Comparison of ENCODE assay signal across 1 cellular context in the genomic region with DNA sequence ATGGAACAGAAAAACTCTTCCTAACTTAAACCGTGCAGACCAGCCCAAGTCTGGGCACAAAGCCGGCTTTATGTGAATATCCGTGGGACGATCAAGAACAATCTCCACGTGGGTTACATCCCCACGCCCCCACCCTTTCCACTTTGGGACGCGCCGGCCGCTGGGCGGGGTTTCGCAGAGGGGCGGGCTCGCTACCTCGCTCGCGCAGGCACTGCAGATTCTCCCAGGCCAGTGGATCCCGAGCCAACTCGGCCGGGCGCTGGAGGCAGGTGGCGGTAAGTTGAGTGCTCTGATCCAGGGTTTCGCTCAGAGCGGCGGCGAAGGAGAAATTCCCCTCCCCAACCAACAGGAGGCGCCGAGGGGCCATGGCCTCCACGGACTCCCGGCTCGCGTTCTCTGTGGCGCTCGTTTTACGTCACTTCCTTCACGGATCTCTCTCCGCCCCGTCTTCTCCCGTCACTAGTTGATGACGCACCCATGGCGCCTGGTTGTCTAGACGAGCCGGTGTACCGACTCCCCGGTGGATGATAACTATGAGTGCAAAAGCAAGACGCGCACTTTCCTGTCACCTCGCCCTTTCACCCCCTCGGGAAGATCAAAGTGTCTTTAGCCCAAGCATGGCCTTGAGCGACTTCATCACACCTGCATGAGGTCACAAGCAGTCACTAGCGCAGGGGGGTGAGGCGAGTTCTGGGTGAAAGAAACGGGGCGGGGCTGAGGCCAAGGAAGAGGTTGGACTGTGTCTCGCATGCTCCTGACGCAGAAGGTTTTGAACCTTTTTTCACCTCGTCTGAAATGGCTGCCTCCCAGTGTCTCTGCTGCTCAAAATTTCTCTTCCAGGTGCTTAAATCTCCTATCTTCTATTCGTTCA.
TF ChIP-seq lines count a peak whose summit lies in the region.

A gene with protein sequence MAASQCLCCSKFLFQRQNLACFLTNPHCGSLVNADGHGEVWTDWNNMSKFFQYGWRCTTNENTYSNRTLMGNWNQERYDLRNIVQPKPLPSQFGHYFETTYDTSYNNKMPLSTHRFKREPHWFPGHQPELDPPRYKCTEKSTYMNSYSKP (plus strand): TSS at position 776 of the 871 bp plus-strand sequence. CDS start 20 bp downstream, at position 796.
A gene with protein sequence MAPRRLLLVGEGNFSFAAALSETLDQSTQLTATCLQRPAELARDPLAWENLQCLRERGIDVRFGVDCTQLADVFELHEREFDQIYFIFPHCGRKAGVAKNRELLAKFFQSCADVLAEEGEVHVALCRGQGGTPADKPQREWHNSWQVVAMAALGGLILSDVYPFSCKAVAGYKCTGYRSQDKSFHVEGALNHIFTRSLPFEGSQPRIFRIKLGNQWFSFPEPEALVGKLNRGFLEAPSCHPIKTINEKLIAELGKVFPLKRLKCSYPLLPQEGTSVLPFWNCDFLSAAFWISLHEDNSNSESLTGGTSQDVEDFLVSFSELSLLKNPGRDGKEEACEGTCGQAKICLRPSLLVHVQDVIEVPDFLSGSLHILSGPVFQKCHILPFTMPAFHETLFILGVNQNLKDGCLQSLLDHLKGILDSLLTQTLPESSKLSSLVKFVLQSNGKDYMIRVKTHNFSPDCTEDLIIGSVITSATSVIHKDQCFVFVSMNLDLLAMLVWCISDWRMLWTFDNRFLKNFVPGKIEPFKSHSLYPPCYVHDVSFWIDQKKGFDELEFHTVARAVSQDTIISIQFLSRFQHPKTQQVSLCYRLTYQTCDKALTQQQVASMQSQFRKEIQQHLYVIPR (minus strand): TSS at position 400 of the 871 bp plus-strand sequence. CDS start 33 bp downstream, at position 367.

TF ChIP-seq in HepG2, 621 proteins besides CTCF, POLR2A, EP300 and RAD21 (continued from another document and continues in another):
- TF ChIP-seq, protein P1, sequence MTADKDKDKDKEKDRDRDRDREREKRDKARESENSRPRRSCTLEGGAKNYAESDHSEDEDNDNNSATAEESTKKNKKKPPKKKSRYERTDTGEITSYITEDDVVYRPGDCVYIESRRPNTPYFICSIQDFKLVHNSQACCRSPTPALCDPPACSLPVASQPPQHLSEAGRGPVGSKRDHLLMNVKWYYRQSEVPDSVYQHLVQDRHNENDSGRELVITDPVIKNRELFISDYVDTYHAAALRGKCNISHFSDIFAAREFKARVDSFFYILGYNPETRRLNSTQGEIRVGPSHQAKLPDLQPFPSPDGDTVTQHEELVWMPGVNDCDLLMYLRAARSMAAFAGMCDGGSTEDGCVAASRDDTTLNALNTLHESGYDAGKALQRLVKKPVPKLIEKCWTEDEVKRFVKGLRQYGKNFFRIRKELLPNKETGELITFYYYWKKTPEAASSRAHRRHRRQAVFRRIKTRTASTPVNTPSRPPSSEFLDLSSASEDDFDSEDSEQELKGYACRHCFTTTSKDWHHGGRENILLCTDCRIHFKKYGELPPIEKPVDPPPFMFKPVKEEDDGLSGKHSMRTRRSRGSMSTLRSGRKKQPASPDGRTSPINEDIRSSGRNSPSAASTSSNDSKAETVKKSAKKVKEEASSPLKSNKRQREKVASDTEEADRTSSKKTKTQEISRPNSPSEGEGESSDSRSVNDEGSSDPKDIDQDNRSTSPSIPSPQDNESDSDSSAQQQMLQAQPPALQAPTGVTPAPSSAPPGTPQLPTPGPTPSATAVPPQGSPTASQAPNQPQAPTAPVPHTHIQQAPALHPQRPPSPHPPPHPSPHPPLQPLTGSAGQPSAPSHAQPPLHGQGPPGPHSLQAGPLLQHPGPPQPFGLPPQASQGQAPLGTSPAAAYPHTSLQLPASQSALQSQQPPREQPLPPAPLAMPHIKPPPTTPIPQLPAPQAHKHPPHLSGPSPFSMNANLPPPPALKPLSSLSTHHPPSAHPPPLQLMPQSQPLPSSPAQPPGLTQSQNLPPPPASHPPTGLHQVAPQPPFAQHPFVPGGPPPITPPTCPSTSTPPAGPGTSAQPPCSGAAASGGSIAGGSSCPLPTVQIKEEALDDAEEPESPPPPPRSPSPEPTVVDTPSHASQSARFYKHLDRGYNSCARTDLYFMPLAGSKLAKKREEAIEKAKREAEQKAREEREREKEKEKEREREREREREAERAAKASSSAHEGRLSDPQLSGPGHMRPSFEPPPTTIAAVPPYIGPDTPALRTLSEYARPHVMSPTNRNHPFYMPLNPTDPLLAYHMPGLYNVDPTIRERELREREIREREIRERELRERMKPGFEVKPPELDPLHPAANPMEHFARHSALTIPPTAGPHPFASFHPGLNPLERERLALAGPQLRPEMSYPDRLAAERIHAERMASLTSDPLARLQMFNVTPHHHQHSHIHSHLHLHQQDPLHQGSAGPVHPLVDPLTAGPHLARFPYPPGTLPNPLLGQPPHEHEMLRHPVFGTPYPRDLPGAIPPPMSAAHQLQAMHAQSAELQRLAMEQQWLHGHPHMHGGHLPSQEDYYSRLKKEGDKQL (CRISPR knock-in tag; IDR thresholded peaks at IDR 0.05; ENCODE audit: low read depth), result no peak; the same call in none of the 2 replicates
- TF ChIP-seq ZNF468 (CRISPR knock-in tag; IDR thresholded peaks at IDR 0.05) (no peak), ZNF460 (CRISPR knock-in tag; IDR thresholded peaks at IDR 0.05; ENCODE audit: borderline replicate concordance) (peak; percentile 10; the same call in 1 of the 2 replicates), ARNT2 (CRISPR knock-in tag; IDR thresholded peaks at IDR 0.05; ENCODE audit: low read depth) (peak; percentile 83; the same call in 1 of the 2 replicates), ZNF678 (CRISPR knock-in tag; IDR thresholded peaks at IDR 0.05) (0 out of 2 replicates have a peak, but pooled peaks have one; percentile 32), PCBP1 (IDR thresholded peaks at IDR 0.05; ENCODE audit: borderline replicate concordance, low read depth, low read length) (0 out of 2 replicates have a peak, but pooled peaks have one; percentile 80), ZSCAN25 (CRISPR knock-in tag; IDR thresholded peaks at IDR 0.05) (0 out of 2 replicates have a peak, but pooled peaks have one; percentile 58), GPN1 (CRISPR knock-in tag; IDR thresholded peaks at IDR 0.05; ENCODE audit: borderline replicate concordance) (no peak), AKAP8 (CRISPR knock-in tag; IDR thresholded peaks at IDR 0.05) (no peak), PITX1 (CRISPR knock-in tag; IDR thresholded peaks at IDR 0.05) (peak; percentile 82; the same call in 1 of the 2 replicates), ZNF33A (CRISPR knock-in tag; IDR thresholded peaks at IDR 0.05; ENCODE audit: borderline replicate concordance) (peak; percentile 27; the same call in 1 of the 2 replicates), ZNF644 (CRISPR knock-in tag; IDR thresholded peaks at IDR 0.05; ENCODE audit: low read depth) (peak; percentile 35; the same call in 1 of the 2 replicates), SMARCC2 (IDR thresholded peaks at IDR 0.05) (no peak), STAT5B (CRISPR knock-in tag; IDR thresholded peaks at IDR 0.05) (no peak), REXO4 (CRISPR knock-in tag; IDR thresholded peaks at IDR 0.05; ENCODE audit: borderline replicate concordance) (no peak)
- TF ChIP-seq, protein P2, sequence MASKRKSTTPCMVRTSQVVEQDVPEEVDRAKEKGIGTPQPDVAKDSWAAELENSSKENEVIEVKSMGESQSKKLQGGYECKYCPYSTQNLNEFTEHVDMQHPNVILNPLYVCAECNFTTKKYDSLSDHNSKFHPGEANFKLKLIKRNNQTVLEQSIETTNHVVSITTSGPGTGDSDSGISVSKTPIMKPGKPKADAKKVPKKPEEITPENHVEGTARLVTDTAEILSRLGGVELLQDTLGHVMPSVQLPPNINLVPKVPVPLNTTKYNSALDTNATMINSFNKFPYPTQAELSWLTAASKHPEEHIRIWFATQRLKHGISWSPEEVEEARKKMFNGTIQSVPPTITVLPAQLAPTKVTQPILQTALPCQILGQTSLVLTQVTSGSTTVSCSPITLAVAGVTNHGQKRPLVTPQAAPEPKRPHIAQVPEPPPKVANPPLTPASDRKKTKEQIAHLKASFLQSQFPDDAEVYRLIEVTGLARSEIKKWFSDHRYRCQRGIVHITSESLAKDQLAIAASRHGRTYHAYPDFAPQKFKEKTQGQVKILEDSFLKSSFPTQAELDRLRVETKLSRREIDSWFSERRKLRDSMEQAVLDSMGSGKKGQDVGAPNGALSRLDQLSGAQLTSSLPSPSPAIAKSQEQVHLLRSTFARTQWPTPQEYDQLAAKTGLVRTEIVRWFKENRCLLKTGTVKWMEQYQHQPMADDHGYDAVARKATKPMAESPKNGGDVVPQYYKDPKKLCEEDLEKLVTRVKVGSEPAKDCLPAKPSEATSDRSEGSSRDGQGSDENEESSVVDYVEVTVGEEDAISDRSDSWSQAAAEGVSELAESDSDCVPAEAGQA (IDR thresholded peaks at IDR 0.05; ENCODE audit: low read depth), result peak; percentile 97
- TF ChIP-seq, protein P2 (CRISPR knock-in tag; IDR thresholded peaks at IDR 0.05; ENCODE audit: borderline replicate concordance), result no peak
- TF ChIP-seq, protein P3, sequence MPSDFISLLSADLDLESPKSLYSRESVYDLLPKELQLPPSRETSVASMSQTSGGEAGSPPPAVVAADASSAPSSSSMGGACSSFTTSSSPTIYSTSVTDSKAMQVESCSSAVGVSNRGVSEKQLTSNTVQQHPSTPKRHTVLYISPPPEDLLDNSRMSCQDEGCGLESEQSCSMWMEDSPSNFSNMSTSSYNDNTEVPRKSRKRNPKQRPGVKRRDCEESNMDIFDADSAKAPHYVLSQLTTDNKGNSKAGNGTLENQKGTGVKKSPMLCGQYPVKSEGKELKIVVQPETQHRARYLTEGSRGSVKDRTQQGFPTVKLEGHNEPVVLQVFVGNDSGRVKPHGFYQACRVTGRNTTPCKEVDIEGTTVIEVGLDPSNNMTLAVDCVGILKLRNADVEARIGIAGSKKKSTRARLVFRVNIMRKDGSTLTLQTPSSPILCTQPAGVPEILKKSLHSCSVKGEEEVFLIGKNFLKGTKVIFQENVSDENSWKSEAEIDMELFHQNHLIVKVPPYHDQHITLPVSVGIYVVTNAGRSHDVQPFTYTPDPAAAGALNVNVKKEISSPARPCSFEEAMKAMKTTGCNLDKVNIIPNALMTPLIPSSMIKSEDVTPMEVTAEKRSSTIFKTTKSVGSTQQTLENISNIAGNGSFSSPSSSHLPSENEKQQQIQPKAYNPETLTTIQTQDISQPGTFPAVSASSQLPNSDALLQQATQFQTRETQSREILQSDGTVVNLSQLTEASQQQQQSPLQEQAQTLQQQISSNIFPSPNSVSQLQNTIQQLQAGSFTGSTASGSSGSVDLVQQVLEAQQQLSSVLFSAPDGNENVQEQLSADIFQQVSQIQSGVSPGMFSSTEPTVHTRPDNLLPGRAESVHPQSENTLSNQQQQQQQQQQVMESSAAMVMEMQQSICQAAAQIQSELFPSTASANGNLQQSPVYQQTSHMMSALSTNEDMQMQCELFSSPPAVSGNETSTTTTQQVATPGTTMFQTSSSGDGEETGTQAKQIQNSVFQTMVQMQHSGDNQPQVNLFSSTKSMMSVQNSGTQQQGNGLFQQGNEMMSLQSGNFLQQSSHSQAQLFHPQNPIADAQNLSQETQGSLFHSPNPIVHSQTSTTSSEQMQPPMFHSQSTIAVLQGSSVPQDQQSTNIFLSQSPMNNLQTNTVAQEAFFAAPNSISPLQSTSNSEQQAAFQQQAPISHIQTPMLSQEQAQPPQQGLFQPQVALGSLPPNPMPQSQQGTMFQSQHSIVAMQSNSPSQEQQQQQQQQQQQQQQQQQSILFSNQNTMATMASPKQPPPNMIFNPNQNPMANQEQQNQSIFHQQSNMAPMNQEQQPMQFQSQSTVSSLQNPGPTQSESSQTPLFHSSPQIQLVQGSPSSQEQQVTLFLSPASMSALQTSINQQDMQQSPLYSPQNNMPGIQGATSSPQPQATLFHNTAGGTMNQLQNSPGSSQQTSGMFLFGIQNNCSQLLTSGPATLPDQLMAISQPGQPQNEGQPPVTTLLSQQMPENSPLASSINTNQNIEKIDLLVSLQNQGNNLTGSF (CRISPR knock-in tag; IDR thresholded peaks at IDR 0.05), result no peak
- TF ChIP-seq, protein P4, sequence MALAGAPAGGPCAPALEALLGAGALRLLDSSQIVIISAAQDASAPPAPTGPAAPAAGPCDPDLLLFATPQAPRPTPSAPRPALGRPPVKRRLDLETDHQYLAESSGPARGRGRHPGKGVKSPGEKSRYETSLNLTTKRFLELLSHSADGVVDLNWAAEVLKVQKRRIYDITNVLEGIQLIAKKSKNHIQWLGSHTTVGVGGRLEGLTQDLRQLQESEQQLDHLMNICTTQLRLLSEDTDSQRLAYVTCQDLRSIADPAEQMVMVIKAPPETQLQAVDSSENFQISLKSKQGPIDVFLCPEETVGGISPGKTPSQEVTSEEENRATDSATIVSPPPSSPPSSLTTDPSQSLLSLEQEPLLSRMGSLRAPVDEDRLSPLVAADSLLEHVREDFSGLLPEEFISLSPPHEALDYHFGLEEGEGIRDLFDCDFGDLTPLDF (CRISPR knock-in tag; IDR thresholded peaks at IDR 0.05), result peak; percentile 74
- TF ChIP-seq, protein P5, sequence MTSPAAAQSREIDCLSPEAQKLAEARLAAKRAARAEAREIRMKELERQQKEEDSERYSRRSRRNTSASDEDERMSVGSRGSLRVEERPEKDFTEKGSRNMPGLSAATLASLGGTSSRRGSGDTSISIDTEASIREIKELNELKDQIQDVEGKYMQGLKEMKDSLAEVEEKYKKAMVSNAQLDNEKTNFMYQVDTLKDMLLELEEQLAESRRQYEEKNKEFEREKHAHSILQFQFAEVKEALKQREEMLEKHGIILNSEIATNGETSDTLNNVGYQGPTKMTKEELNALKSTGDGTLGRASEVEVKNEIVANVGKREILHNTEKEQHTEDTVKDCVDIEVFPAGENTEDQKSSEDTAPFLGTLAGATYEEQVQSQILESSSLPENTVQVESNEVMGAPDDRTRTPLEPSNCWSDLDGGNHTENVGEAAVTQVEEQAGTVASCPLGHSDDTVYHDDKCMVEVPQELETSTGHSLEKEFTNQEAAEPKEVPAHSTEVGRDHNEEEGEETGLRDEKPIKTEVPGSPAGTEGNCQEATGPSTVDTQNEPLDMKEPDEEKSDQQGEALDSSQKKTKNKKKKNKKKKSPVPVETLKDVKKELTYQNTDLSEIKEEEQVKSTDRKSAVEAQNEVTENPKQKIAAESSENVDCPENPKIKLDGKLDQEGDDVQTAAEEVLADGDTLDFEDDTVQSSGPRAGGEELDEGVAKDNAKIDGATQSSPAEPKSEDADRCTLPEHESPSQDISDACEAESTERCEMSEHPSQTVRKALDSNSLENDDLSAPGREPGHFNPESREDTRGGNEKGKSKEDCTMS (CRISPR knock-in tag; conservative IDR thresholded peaks at IDR 0.05), result no peak
